12 cellular contexts compared by ENCODE assay signal in the genomic region with DNA sequence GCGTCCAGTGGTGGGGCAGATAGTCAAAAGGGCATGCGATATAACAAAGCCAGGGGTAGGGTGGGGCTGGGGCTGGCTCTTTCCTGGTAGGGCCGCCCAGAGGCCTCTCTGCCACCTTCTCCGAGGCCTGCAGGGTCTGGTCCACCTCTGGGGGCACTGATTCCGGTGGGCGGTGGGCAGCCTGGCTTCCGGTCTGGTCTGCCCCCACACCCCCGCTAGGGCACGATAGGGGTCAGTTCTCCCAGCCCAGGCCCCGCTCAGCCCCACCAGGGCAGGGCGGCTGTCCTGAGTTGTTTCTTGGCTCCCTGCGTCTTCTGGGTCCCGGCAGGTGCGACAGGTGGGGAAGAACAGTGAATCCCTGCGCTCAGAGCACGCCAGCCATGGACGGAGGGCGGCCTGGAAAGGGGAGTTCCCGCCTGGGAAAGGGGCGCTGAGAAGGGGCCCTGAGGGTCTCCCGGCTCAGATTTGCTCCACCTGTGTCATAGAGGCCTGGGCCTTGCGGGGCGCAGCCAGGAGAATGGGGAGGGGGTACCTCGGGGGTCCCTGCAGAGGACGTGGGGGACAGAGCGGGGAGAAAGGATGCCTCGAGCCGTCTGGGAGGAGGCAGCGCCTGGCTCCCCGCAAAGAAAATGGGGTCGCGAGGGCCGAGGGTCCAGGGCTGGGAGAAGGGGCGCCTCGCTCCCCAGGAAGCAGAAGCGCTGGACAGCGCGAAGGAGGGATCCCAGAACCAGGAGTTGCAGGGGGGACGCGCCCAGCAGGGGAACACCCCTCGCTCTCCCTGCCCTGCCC. TPM values are rescaled to one million over a fixed set of nuclear protein-coding genes. Genes with fewer than 3 reads are reported as not detected.
DNase-seq lines count a peak whose midpoint lies in the region; ATAC-seq, FAIRE-seq and TF ChIP-seq lines count a peak whose summit lies in the region.
"Had no signal": no experiment of that assay in that cellular context is flagged by ENCODE, and none has a peak within 500 bp of the region (broad histone marks: within the 10 kb centered on the region; RNA-seq: fewer than 3 reads in every experiment).

No MANE protein-coding gene starts in this region.

- peak overlapping the region; percentile 59 for H3K4me3 ChIP-seq in A549
- H3K4me3 ChIP-seq in HUES48 (ENCODE audit: low read depth, low read length) = peak overlapping the region; percentile 68
- H3K4me3 ChIP-seq in BE2C (ENCODE audit: low read depth, low read length) = no peak overlapping the region

- no peak for FAIRE-seq in A549 (lab: Jason Lieb, UNC)

- TF ChIP-seq EP300 in A549 (IDR thresholded peaks at IDR 0.05) = no peak

- H3K27ac ChIP-seq in A549 = peak overlapping the region in 1 of 2 experiments; percentile 98; a peak in 4 of 6 replicates
- no peak overlapping the region for H3K27ac ChIP-seq in HUES48 (ENCODE audit: low read depth, low read length)

- TF ChIP-seq POLR2A in A549 (IDR thresholded peaks at IDR 0.05; ENCODE audit: low read length) = no peak

- DNase-seq in A549 (ENCODE audit: low read depth in 1 of 2, low spot score in 1 of 2) = no peak
- no peak for DNase-seq in naive B cell
- no peak for DNase-seq in kidney glomerular epithelial cell (lab: John Stamatoyannopoulos, UW)
- no peak for DNase-seq in BE2C
- DNase-seq in activated CD4-positive, alpha-beta T cell treated with anti-CD3 and anti-CD28 coated beads, Interleukin-2, amount 10 ng/mL, durations not matched to agents 7 days and 5 days = no peak
- DNase-seq: activated CD4-positive, CD25-positive, alpha-beta regulatory T cell treated with anti-CD3 and anti-CD28 coated beads, Interleukin-2, amount 50 U/mL, for 72 hours had no signal

- ATAC-seq in A549 = no peak
- ATAC-seq in naive B cell (ENCODE audit: low read depth in 2 of 2) = no peak
- ATAC-seq in HG02678 (IDR thresholded peaks at IDR 0.05; ENCODE audit: unreplicated experiment) = no peak

- no peak for TF ChIP-seq CTCF in A549 (IDR thresholded peaks at IDR 0.05)
- TF ChIP-seq CTCF in BE2C (IDR thresholded peaks at IDR 0.05; ENCODE audit: low read depth, low read length) = no peak

- H3K4me2 ChIP-seq in A549 = peak overlapping the region; percentile 92

- peaks cover 11% of the 10 kb centered on the region; the same call in 2 of the 3 replicates for H3K4me1 ChIP-seq in A549
- H3K4me1 ChIP-seq in HUES48 (ENCODE audit: control insufficient read depth, insufficient read depth, low read length) = peaks cover 10% of the 10 kb centered on the region
- no peaks in the 10 kb centered on the region for H3K4me1 ChIP-seq in BE2C

- H3K4me1 Mint-ChIP-seq in dendritic cell treated with granulocyte-macrophage colony-stimulating factor and Interleukin-4, amounts not matched to agents 40 ng/mL and 50 ng/mL, for 4 days (ENCODE audit: low read depth) = peaks cover 29% of the 10 kb centered on the region
- H3K4me1 Mint-ChIP-seq in naive B cell = peaks cover 15 to 23% (median 19%) of the 10 kb centered on the region in 3 donors
- H3K4me1 Mint-ChIP-seq in activated CD4-positive, alpha-beta T cell treated with anti-CD3 and anti-CD28 coated beads, Interleukin-2, amount 10 ng/mL, durations not matched to agents 7 days and 5 days = peaks cover 6% of the 10 kb centered on the region

- no peaks in the 10 kb centered on the region for H3K36me3 ChIP-seq in HUES48 (ENCODE audit: control insufficient read depth, insufficient read depth, low read length)
- no peaks in the 10 kb centered on the region for H3K36me3 ChIP-seq in BE2C

- H3K9ac ChIP-seq in HUES48 (ENCODE audit: low read depth, low read length) = no peak overlapping the region

- H3K36me3 Mint-ChIP-seq in dendritic cell treated with granulocyte-macrophage colony-stimulating factor and Interleukin-4, amounts not matched to agents 40 ng/mL and 50 ng/mL, for 4 days (ENCODE audit: low read depth) = no peaks in the 10 kb centered on the region
- no peaks in the 10 kb centered on the region for H3K36me3 Mint-ChIP-seq in naive B cell
- no peaks in the 10 kb centered on the region for H3K36me3 Mint-ChIP-seq in activated CD4-positive, alpha-beta T cell treated with anti-CD3 and anti-CD28 coated beads, Interleukin-2, amount 10 ng/mL, durations not matched to agents 7 days and 5 days (ENCODE audit: low read depth)
- H3K36me3 Mint-ChIP-seq: activated naive CD8-positive, alpha-beta T cell; IgD-negative memory B cell had no signal

- WGBS in A549 (ENCODE audit: missing lambda C conversion rate) = 67% methylated on average over 29 of the region's 41 CpGs

- H3K4me3 Mint-ChIP-seq in dendritic cell treated with granulocyte-macrophage colony-stimulating factor and Interleukin-4, amounts not matched to agents 40 ng/mL and 50 ng/mL, for 4 days = peak overlapping the region; percentile 50
- H3K4me3 Mint-ChIP-seq in naive B cell = peak overlapping the region in 5 of 8 donors; percentile 24 to 55 (median 42)
- no peak overlapping the region for H3K4me3 Mint-ChIP-seq in activated CD4-positive, alpha-beta T cell treated with anti-CD3 and anti-CD28 coated beads, Interleukin-2, amount 10 ng/mL, durations not matched to agents 7 days and 5 days
- H3K4me3 Mint-ChIP-seq: activated naive CD8-positive, alpha-beta T cell; CD4-positive, alpha-beta T cell had no signal

- POLR2A ChIA-PET in A549 (lab: Yijun Ruan, JAX) = no interaction called here
- POLR2A ChIA-PET in activated CD4-positive, alpha-beta T cell treated with anti-CD3 and anti-CD28 coated beads, Interleukin-2, amount 10 ng/mL, durations not matched to agents 7 days and 5 days (lab: Charles Lee) = no interaction called here

- peaks cover 46% of the 10 kb centered on the region for H3K27me3 ChIP-seq in HUES48 (ENCODE audit: control insufficient read depth, insufficient read depth, low read length)
- H3K27me3 ChIP-seq in BE2C = peaks cover 14% of the 10 kb centered on the region

- no peak overlapping the region for H3K27ac Mint-ChIP-seq in dendritic cell treated with granulocyte-macrophage colony-stimulating factor and Interleukin-4, amounts not matched to agents 40 ng/mL and 50 ng/mL, for 4 days
- H3K27ac Mint-ChIP-seq in naive B cell = no peak overlapping the region
- no peak overlapping the region for H3K27ac Mint-ChIP-seq in activated CD4-positive, alpha-beta T cell treated with anti-CD3 and anti-CD28 coated beads, Interleukin-2, amount 10 ng/mL, durations not matched to agents 7 days and 5 days
- H3K27ac Mint-ChIP-seq: activated naive CD8-positive, alpha-beta T cell; CD4-positive, alpha-beta T cell; IgD-negative memory B cell had no signal

- H3K9me3 ChIP-seq in A549 (no peaks in the 10 kb centered on the region), HUES48 (ENCODE audit: control insufficient read depth, insufficient read depth, low read length) (no peaks in the 10 kb centered on the region), BE2C (no peaks in the 10 kb centered on the region)

- CTCF ChIA-PET in A549 (lab: Yijun Ruan, JAX) = interaction anchor here (1.1 to 1.7 kb wide), 2 partner anchors 16 to 90 kb away, joined by 4 to 6 read pairs; no protein-coding TSS in a partner anchor
- CTCF ChIA-PET in activated CD4-positive, alpha-beta T cell treated with anti-CD3 and anti-CD28 coated beads, Interleukin-2, amount 10 ng/mL, durations not matched to agents 7 days and 5 days (lab: Charles Lee) = no interaction called here

- no peaks in the 10 kb centered on the region for H3K9me3 Mint-ChIP-seq in dendritic cell treated with granulocyte-macrophage colony-stimulating factor and Interleukin-4, amounts not matched to agents 40 ng/mL and 50 ng/mL, for 4 days
- peaks cover 0 to 2% (median 0%) of the 10 kb centered on the region in 7 donors for H3K9me3 Mint-ChIP-seq in naive B cell
- H3K9me3 Mint-ChIP-seq in activated CD4-positive, alpha-beta T cell treated with anti-CD3 and anti-CD28 coated beads, Interleukin-2, amount 10 ng/mL, durations not matched to agents 7 days and 5 days = no peaks in the 10 kb centered on the region
- H3K9me3 Mint-ChIP-seq: CD4-positive, alpha-beta T cell; IgD-negative memory B cell had no signal

- no peak for TF ChIP-seq RAD21 in A549 (conservative IDR thresholded peaks at IDR 0.05 in 1 of 2, IDR thresholded peaks at IDR 0.05 in 1 of 2)

- H3K27me3 Mint-ChIP-seq in dendritic cell treated with granulocyte-macrophage colony-stimulating factor and Interleukin-4, amounts not matched to agents 40 ng/mL and 50 ng/mL, for 4 days = peaks cover 62% of the 10 kb centered on the region
- peaks cover 8 to 29% (median 19%) of the 10 kb centered on the region in 3 donors for H3K27me3 Mint-ChIP-seq in naive B cell
- peaks cover 18% of the 10 kb centered on the region for H3K27me3 Mint-ChIP-seq in activated CD4-positive, alpha-beta T cell treated with anti-CD3 and anti-CD28 coated beads, Interleukin-2, amount 10 ng/mL, durations not matched to agents 7 days and 5 days

- intact Hi-C loops in dendritic cell treated with granulocyte-macrophage colony-stimulating factor and Interleukin-4, amounts not matched to agents 40 ng/mL and 50 ng/mL, for 4 days (cut with micrococcal nuclease) = no loop called here

RNA-seq across cellular contexts. Expression of a gene that starts 0.6 kb away (rescaled TPM):
- polyA plus RNA-seq in A549 (2011; rRNA removed) (2.6 and 3.7 TPM in 2 replicates), A549 (2017; fragmentation: RNase III; extraction: RNeasy Plus Mini Kit Qiagen cat#74134 plus additional on column Dnase treatment) (2.0 to 3.6 TPM (median 2.6 TPM) in 3 replicates), naive B cell (ENCODE audit: low read depth in 6 of 6) (not detected)
- 4.6 and 6.8 TPM in 2 replicates for polyA plus RNA-seq in A549 (2012; cell fraction: cytosol; rRNA removed)
- polyA plus RNA-seq in A549 (2012; cell fraction: nucleus; rRNA removed) = 11.7 and 15.4 TPM in 2 replicates
- polyA minus RNA-seq in A549 (2011; rRNA and poly(A)+ RNA removed) = 1.7 and 2.4 TPM in 2 replicates
- 0.43 TPM for polyA plus RNA-seq in BE2C (2012; ENCODE audit: insufficient read depth, insufficient read length, low read depth)
- total RNA-seq in activated CD4-positive, alpha-beta T cell treated with anti-CD3 and anti-CD28 coated beads, Interleukin-2, amount 10 ng/mL, durations not matched to agents 7 days and 5 days = not detected
- total RNA-seq: CD4-positive, alpha-beta T cell had no signal
- polyA plus RNA-seq: IgD-negative memory B cell had no signal

RNA-seq across cellular contexts. Expression of a gene that starts 19.7 kb away (rescaled TPM):
- 0.04 TPM in 1 of 2 replicates, not detected in the other for polyA plus RNA-seq in A549 (2011; rRNA removed)
- 0.01 TPM in 1 of 2 replicates, not detected in the other for polyA plus RNA-seq in A549 (2012; cell fraction: cytosol; rRNA removed)
- 0.05 and 0.07 TPM in 2 replicates for polyA plus RNA-seq in A549 (2012; cell fraction: nucleus; rRNA removed)
- polyA plus RNA-seq in A549 (2017; fragmentation: RNase III; extraction: RNeasy Plus Mini Kit Qiagen cat#74134 plus additional on column Dnase treatment) = 0.03 to 0.04 TPM (median 0.03 TPM) in 3 replicates
- 0.08 TPM in 1 of 2 replicates, not detected in the other for polyA minus RNA-seq in A549 (2011; rRNA and poly(A)+ RNA removed)
- not detected for polyA plus RNA-seq in naive B cell (ENCODE audit: low read depth in 6 of 6)
- 1.8 TPM for polyA plus RNA-seq in BE2C (2012; ENCODE audit: insufficient read depth, insufficient read length, low read depth)
- not detected for total RNA-seq in activated CD4-positive, alpha-beta T cell treated with anti-CD3 and anti-CD28 coated beads, Interleukin-2, amount 10 ng/mL, durations not matched to agents 7 days and 5 days
- total RNA-seq: CD4-positive, alpha-beta T cell had no signal
- polyA plus RNA-seq: IgD-negative memory B cell had no signal

RNA-seq across cellular contexts. Expression of a gene that starts 45.3 kb away (rescaled TPM):
- polyA plus RNA-seq in A549 (2011; rRNA removed) (27.7 and 41.4 TPM in 2 replicates), A549 (2017; fragmentation: RNase III; extraction: RNeasy Plus Mini Kit Qiagen cat#74134 plus additional on column Dnase treatment) (36.3 to 38.4 TPM (median 38.2 TPM) in 3 replicates), naive B cell (ENCODE audit: low read depth in 6 of 6) (10 to 100 TPM; 37.4 to 51.4 (median 48.4) TPM)
- 58.4 and 63.6 TPM in 2 replicates for polyA plus RNA-seq in A549 (2012; cell fraction: cytosol; rRNA removed)
- 74.5 and 93.4 TPM in 2 replicates for polyA plus RNA-seq in A549 (2012; cell fraction: nucleus; rRNA removed)
- 20.1 and 20.3 TPM in 2 replicates for polyA minus RNA-seq in A549 (2011; rRNA and poly(A)+ RNA removed)
- 46.4 TPM for polyA plus RNA-seq in BE2C (2012; ENCODE audit: insufficient read depth, insufficient read length, low read depth)
- total RNA-seq in activated CD4-positive, alpha-beta T cell treated with anti-CD3 and anti-CD28 coated beads, Interleukin-2, amount 10 ng/mL, durations not matched to agents 7 days and 5 days = 10 to 100 TPM; 59.1 to 63.2 TPM

RNA-seq across cellular contexts. Expression of a gene that starts 58.1 kb away (rescaled TPM):
- polyA plus RNA-seq in A549 (2011; rRNA removed) (0.04 and 0.07 TPM in 2 replicates), A549 (2017; fragmentation: RNase III; extraction: RNeasy Plus Mini Kit Qiagen cat#74134 plus additional on column Dnase treatment) (0.15 to 0.22 TPM (median 0.17 TPM) in 3 replicates), naive B cell (ENCODE audit: low read depth in 6 of 6) (under 1 TPM in 2 of 6 donors, not detected in 4; 0.24 to 0.30 TPM)
- polyA plus RNA-seq in A549 (2012; cell fraction: cytosol; rRNA removed) = 0.12 and 0.16 TPM in 2 replicates
- 0.80 and 1.0 TPM in 2 replicates for polyA plus RNA-seq in A549 (2012; cell fraction: nucleus; rRNA removed)
- not detected in 2 replicates for polyA minus RNA-seq in A549 (2011; rRNA and poly(A)+ RNA removed)
- 0.65 TPM for polyA plus RNA-seq in BE2C (2012; ENCODE audit: insufficient read depth, insufficient read length, low read depth)
- under 1 TPM in 1 of 2 experiments, not detected in 1; 0.05 TPM for total RNA-seq in activated CD4-positive, alpha-beta T cell treated with anti-CD3 and anti-CD28 coated beads, Interleukin-2, amount 10 ng/mL, durations not matched to agents 7 days and 5 days
- total RNA-seq: CD4-positive, alpha-beta T cell had no signal
